In the genomic region with DNA sequence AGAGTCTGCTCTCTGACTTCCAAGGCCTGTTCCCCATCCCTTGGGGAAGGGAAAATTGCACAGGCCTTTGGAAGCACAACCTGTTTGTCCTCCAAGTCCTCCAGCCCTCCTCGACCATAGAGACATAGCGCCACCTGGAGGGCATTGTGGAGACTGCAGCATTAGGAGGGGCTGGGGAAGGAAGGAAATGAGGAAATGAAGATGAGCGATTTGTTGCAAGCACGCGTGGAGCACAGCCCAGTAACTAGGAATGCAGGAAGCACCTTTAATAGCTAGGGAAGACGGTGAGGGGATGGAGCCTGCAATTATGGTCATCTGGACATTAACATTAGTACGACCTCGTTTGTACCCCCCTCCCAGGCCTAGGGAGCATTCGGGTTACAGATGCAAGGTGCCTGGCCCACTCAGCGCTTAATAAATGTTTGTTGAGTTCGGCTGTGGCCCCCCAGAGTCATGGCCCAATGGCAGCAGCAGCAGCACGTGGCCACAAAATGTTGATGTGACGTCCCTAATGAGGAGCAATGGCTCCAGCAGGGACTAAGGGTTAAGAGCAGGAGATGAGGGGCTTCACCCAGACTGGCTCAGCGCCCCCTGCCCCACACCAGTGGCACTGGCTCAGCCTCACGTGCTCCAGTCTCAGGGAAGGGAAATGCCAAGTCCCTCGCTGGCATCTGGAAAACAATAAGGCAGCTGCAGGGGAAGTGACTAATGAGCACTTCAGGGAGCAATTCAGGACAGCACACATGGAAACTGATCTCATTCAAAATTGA, we compare ENCODE assay signal across 1 cellular context.
TF ChIP-seq lines count a peak whose summit lies in the region.

No MANE protein-coding gene starts in this region.

TF ChIP-seq in HepG2, 621 proteins besides CTCF, POLR2A, EP300 and RAD21 (continued from another document and continues in another):
- TF ChIP-seq, protein P1, sequence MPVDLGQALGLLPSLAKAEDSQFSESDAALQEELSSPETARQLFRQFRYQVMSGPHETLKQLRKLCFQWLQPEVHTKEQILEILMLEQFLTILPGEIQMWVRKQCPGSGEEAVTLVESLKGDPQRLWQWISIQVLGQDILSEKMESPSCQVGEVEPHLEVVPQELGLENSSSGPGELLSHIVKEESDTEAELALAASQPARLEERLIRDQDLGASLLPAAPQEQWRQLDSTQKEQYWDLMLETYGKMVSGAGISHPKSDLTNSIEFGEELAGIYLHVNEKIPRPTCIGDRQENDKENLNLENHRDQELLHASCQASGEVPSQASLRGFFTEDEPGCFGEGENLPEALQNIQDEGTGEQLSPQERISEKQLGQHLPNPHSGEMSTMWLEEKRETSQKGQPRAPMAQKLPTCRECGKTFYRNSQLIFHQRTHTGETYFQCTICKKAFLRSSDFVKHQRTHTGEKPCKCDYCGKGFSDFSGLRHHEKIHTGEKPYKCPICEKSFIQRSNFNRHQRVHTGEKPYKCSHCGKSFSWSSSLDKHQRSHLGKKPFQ (CRISPR knock-in tag; IDR thresholded peaks at IDR 0.05; ENCODE audit: insufficient replicate concordance) = peak; percentile 31
- TF ChIP-seq CENPX (CRISPR knock-in tag; IDR thresholded peaks at IDR 0.05) (no peak), TSC22D2 (CRISPR knock-in tag; IDR thresholded peaks at IDR 0.05; ENCODE audit: borderline replicate concordance) (peak; percentile 95; the same call in 1 of the 2 replicates), HNF4A (CRISPR knock-in tag; IDR thresholded peaks at IDR 0.05) (no peak), ZBTB42 (CRISPR knock-in tag; IDR thresholded peaks at IDR 0.05) (no peak), STAG1 (CRISPR knock-in tag; IDR thresholded peaks at IDR 0.05) (peak; percentile 99), ONECUT2 (CRISPR knock-in tag; IDR thresholded peaks at IDR 0.05) (no peak), YEATS2 (CRISPR knock-in tag; IDR thresholded peaks at IDR 0.05; ENCODE audit: borderline replicate concordance) (peak; percentile 37; the same call in 1 of the 2 replicates), REPIN1 (CRISPR knock-in tag; IDR thresholded peaks at IDR 0.05; ENCODE audit: borderline replicate concordance, low read depth) (peak; percentile 43; the same call in 1 of the 2 replicates), RXRB (CRISPR knock-in tag; IDR thresholded peaks at IDR 0.05; ENCODE audit: borderline replicate concordance) (peak; percentile 49; the same call in 1 of the 2 replicates), ZSCAN20 (CRISPR knock-in tag; IDR thresholded peaks at IDR 0.05; ENCODE audit: borderline replicate concordance) (no peak), ZFYVE20 (CRISPR knock-in tag; IDR thresholded peaks at IDR 0.05; ENCODE audit: borderline replicate concordance, low read depth) (no peak), MEIS1 (CRISPR knock-in tag; IDR thresholded peaks at IDR 0.05; ENCODE audit: borderline replicate concordance) (no peak), ZNF878 (CRISPR knock-in tag; IDR thresholded peaks at IDR 0.05) (no peak), ZBTB8A (CRISPR knock-in tag; IDR thresholded peaks at IDR 0.05; ENCODE audit: borderline replicate concordance, low read depth) (no peak), BHLHE40 (IDR thresholded peaks at IDR 0.05; ENCODE audit: low read length) (peak; percentile 47; the same call in 1 of the 2 replicates), SP4 (CRISPR knock-in tag; IDR thresholded peaks at IDR 0.05) (peak; percentile 23; the same call in 1 of the 2 replicates), NFIC (IDR thresholded peaks at IDR 0.05; ENCODE audit: low read length) (no peak), ZNF337 (CRISPR knock-in tag; IDR thresholded peaks at IDR 0.05; ENCODE audit: borderline replicate concordance, low read depth) (no peak), RXRA (CRISPR knock-in tag; IDR thresholded peaks at IDR 0.05) (no peak; the same call in 1 of the 2 replicates), ZNF33B (CRISPR knock-in tag; IDR thresholded peaks at IDR 0.05) (no peak), TRIM24 (CRISPR knock-in tag; IDR thresholded peaks at IDR 0.05) (no peak), ZNF570 (CRISPR knock-in tag; IDR thresholded peaks at IDR 0.05; ENCODE audit: borderline replicate concordance) (no peak), PAF1 (CRISPR knock-in tag; IDR thresholded peaks at IDR 0.05) (no peak), FOXO1 (CRISPR knock-in tag; IDR thresholded peaks at IDR 0.05) (0 out of 2 replicates have a peak, but pooled peaks have one; percentile 53), TEAD3 (CRISPR knock-in tag; optimal IDR thresholded peaks at IDR 0.05; ENCODE audit: borderline replicate concordance) (peak; percentile 29), NFKBIZ (CRISPR knock-in tag; IDR thresholded peaks at IDR 0.05) (peak; percentile 68), KDM5A (IDR thresholded peaks at IDR 0.05; ENCODE audit: borderline replicate concordance, low read length) (no peak), ZNF331 (CRISPR knock-in tag; IDR thresholded peaks at IDR 0.05) (peak; percentile 56; the same call in 1 of the 2 replicates), NR1H2 (CRISPR knock-in tag; IDR thresholded peaks at IDR 0.05; ENCODE audit: borderline replicate concordance, low read depth) (no peak), ERF (CRISPR knock-in tag; IDR thresholded peaks at IDR 0.05) (peak; percentile 65; the same call in 1 of the 2 replicates), GATAD1 (CRISPR knock-in tag; IDR thresholded peaks at IDR 0.05) (0 out of 2 replicates have a peak, but pooled peaks have one; percentile 44), PAX8 (CRISPR knock-in tag; IDR thresholded peaks at IDR 0.05; ENCODE audit: borderline replicate concordance) (0 out of 2 replicates have a peak, but pooled peaks have one; percentile 22), CENPT (CRISPR knock-in tag; IDR thresholded peaks at IDR 0.05; ENCODE audit: low read depth) (no peak), NFKB2 (CRISPR knock-in tag; IDR thresholded peaks at IDR 0.05; ENCODE audit: borderline replicate concordance) (no peak), POGZ (CRISPR knock-in tag; IDR thresholded peaks at IDR 0.05) (no peak), FOXC1 (CRISPR knock-in tag; IDR thresholded peaks at IDR 0.05; ENCODE audit: borderline replicate concordance) (no peak), ZNF501 (CRISPR knock-in tag; IDR thresholded peaks at IDR 0.05) (peak; percentile 22; the same call in 1 of the 2 replicates), KDM5B (CRISPR knock-in tag; IDR thresholded peaks at IDR 0.05; ENCODE audit: borderline replicate concordance) (peak; percentile 49; the same call in 1 of the 2 replicates), XRCC5 (optimal IDR thresholded peaks at IDR 0.05; ENCODE audit: low read length) (peak; percentile 69)
- TF ChIP-seq, protein P2, sequence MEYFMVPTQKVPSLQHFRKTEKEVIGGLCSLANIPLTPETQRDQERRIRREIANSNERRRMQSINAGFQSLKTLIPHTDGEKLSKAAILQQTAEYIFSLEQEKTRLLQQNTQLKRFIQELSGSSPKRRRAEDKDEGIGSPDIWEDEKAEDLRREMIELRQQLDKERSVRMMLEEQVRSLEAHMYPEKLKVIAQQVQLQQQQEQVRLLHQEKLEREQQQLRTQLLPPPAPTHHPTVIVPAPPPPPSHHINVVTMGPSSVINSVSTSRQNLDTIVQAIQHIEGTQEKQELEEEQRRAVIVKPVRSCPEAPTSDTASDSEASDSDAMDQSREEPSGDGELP (IDR thresholded peaks at IDR 0.05; ENCODE audit: borderline replicate concordance, low read depth) = no peak
- TF ChIP-seq, protein P3, sequence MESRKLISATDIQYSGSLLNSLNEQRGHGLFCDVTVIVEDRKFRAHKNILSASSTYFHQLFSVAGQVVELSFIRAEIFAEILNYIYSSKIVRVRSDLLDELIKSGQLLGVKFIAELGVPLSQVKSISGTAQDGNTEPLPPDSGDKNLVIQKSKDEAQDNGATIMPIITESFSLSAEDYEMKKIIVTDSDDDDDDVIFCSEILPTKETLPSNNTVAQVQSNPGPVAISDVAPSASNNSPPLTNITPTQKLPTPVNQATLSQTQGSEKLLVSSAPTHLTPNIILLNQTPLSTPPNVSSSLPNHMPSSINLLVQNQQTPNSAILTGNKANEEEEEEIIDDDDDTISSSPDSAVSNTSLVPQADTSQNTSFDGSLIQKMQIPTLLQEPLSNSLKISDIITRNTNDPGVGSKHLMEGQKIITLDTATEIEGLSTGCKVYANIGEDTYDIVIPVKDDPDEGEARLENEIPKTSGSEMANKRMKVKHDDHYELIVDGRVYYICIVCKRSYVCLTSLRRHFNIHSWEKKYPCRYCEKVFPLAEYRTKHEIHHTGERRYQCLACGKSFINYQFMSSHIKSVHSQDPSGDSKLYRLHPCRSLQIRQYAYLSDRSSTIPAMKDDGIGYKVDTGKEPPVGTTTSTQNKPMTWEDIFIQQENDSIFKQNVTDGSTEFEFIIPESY (CRISPR knock-in tag; IDR thresholded peaks at IDR 0.05) = peak; percentile 51; the same call in 1 of the 2 replicates
- TF ChIP-seq, protein P4, sequence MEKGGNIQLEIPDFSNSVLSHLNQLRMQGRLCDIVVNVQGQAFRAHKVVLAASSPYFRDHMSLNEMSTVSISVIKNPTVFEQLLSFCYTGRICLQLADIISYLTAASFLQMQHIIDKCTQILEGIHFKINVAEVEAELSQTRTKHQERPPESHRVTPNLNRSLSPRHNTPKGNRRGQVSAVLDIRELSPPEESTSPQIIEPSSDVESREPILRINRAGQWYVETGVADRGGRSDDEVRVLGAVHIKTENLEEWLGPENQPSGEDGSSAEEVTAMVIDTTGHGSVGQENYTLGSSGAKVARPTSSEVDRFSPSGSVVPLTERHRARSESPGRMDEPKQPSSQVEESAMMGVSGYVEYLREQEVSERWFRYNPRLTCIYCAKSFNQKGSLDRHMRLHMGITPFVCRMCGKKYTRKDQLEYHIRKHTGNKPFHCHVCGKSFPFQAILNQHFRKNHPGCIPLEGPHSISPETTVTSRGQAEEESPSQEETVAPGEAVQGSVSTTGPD (CRISPR knock-in tag; IDR thresholded peaks at IDR 0.05) = no peak
- TF ChIP-seq, protein P5, sequence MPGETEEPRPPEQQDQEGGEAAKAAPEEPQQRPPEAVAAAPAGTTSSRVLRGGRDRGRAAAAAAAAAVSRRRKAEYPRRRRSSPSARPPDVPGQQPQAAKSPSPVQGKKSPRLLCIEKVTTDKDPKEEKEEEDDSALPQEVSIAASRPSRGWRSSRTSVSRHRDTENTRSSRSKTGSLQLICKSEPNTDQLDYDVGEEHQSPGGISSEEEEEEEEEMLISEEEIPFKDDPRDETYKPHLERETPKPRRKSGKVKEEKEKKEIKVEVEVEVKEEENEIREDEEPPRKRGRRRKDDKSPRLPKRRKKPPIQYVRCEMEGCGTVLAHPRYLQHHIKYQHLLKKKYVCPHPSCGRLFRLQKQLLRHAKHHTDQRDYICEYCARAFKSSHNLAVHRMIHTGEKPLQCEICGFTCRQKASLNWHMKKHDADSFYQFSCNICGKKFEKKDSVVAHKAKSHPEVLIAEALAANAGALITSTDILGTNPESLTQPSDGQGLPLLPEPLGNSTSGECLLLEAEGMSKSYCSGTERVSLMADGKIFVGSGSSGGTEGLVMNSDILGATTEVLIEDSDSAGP (CRISPR knock-in tag; IDR thresholded peaks at IDR 0.05; ENCODE audit: borderline replicate concordance) = peak; percentile 47
- TF ChIP-seq, protein P6, sequence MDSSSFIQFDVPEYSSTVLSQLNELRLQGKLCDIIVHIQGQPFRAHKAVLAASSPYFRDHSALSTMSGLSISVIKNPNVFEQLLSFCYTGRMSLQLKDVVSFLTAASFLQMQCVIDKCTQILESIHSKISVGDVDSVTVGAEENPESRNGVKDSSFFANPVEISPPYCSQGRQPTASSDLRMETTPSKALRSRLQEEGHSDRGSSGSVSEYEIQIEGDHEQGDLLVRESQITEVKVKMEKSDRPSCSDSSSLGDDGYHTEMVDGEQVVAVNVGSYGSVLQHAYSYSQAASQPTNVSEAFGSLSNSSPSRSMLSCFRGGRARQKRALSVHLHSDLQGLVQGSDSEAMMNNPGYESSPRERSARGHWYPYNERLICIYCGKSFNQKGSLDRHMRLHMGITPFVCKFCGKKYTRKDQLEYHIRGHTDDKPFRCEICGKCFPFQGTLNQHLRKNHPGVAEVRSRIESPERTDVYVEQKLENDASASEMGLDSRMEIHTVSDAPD (CRISPR knock-in tag; IDR thresholded peaks at IDR 0.05) = no peak
- TF ChIP-seq, protein P7, sequence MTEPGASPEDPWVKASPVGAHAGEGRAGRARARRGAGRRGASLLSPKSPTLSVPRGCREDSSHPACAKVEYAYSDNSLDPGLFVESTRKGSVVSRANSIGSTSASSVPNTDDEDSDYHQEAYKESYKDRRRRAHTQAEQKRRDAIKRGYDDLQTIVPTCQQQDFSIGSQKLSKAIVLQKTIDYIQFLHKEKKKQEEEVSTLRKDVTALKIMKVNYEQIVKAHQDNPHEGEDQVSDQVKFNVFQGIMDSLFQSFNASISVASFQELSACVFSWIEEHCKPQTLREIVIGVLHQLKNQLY (CRISPR knock-in tag; IDR thresholded peaks at IDR 0.05) = no peak
- TF ChIP-seq, protein P8, sequence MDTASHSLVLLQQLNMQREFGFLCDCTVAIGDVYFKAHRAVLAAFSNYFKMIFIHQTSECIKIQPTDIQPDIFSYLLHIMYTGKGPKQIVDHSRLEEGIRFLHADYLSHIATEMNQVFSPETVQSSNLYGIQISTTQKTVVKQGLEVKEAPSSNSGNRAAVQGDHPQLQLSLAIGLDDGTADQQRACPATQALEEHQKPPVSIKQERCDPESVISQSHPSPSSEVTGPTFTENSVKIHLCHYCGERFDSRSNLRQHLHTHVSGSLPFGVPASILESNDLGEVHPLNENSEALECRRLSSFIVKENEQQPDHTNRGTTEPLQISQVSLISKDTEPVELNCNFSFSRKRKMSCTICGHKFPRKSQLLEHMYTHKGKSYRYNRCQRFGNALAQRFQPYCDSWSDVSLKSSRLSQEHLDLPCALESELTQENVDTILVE (CRISPR knock-in tag; IDR thresholded peaks at IDR 0.05) = 0 out of 2 replicates have a peak, but pooled peaks have one; percentile 56
- TF ChIP-seq, protein P9, sequence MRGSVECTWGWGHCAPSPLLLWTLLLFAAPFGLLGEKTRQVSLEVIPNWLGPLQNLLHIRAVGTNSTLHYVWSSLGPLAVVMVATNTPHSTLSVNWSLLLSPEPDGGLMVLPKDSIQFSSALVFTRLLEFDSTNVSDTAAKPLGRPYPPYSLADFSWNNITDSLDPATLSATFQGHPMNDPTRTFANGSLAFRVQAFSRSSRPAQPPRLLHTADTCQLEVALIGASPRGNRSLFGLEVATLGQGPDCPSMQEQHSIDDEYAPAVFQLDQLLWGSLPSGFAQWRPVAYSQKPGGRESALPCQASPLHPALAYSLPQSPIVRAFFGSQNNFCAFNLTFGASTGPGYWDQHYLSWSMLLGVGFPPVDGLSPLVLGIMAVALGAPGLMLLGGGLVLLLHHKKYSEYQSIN (CRISPR knock-in tag; IDR thresholded peaks at IDR 0.05; ENCODE audit: borderline replicate concordance) = no peak
- TF ChIP-seq, protein P10, sequence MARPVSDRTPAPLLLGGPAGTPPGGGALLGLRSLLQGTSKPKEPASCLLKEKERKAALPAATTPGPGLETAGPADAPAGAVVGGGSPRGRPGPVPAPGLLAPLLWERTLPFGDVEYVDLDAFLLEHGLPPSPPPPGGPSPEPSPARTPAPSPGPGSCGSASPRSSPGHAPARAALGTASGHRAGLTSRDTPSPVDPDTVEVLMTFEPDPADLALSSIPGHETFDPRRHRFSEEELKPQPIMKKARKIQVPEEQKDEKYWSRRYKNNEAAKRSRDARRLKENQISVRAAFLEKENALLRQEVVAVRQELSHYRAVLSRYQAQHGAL (CRISPR knock-in tag; IDR thresholded peaks at IDR 0.05; ENCODE audit: not compliant biosample characterization) = no peak
- TF ChIP-seq, protein P11, sequence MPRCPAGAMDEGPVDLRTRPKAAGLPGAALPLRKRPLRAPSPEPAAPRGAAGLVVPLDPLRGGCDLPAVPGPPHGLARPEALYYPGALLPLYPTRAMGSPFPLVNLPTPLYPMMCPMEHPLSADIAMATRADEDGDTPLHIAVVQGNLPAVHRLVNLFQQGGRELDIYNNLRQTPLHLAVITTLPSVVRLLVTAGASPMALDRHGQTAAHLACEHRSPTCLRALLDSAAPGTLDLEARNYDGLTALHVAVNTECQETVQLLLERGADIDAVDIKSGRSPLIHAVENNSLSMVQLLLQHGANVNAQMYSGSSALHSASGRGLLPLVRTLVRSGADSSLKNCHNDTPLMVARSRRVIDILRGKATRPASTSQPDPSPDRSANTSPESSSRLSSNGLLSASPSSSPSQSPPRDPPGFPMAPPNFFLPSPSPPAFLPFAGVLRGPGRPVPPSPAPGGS (CRISPR knock-in tag; IDR thresholded peaks at IDR 0.05) = no peak
